Comparison of ENCODE assay signal across 23 cellular contexts in genomic region chr2:50749226-50749625, GRCh38.
"Had no signal": no experiment of that assay in that cellular context is flagged by ENCODE, and none has a peak within 500 bp of the region (broad histone marks: within the 10 kb centered on the region; RNA-seq: fewer than 3 reads in every experiment).

No MANE protein-coding gene starts in this region.

- H3K9me3 Mint-ChIP-seq: activated T-cell treated with anti-CD3 and anti-CD28 coated beads, Interleukin-2, amount 50 U/mL, for 24 hours had no signal

- H3K4me1 Mint-ChIP-seq: IgD-negative memory B cell, T-helper 17 cell, WTC11 had no signal

- H3K27me3 Mint-ChIP-seq: activated naive CD8-positive, alpha-beta T cell; activated T-cell treated with anti-CD3 and anti-CD28 coated beads, Interleukin-2, amount 50 U/mL, for 24 hours; IgD-negative memory B cell; T-helper 17 cell had no signal

- H3K4me3 Mint-ChIP-seq: activated CD8-positive, alpha-beta T cell treated with anti-CD3 and anti-CD28 coated beads, Interleukin-2, amount 10 ng/mL, durations not matched to agents 7 days and 5 days; activated naive CD8-positive, alpha-beta T cell; activated T-cell treated with anti-CD3 and anti-CD28 coated beads, Interleukin-2, amount 50 U/mL, for 24 hours; activated T-helper 1 cell treated with anti-CD3 and anti-CD28 coated beads, Interleukin-12 subunit alpha, Interleukin-12 subunit beta, Interleukin-2, Interleukin-4 antibody, amounts not matched to agents 30 ng/mL and 10 ng/mL and 1 ng/mL, durations not matched to agents 14 hours and 24 hours and 36 hours; IgD-negative memory B cell; T-helper 17 cell; WTC11 had no signal

- H3K36me3 Mint-ChIP-seq: activated naive CD8-positive, alpha-beta T cell; IgD-negative memory B cell; WTC11 had no signal

- H3K27ac Mint-ChIP-seq: activated CD8-positive, alpha-beta T cell treated with anti-CD3 and anti-CD28 coated beads, Interleukin-2, amount 10 ng/mL, durations not matched to agents 7 days and 5 days; activated naive CD8-positive, alpha-beta T cell; activated T-cell treated with anti-CD3 and anti-CD28 coated beads, Interleukin-2, amount 50 U/mL, for 24 hours; activated T-helper 1 cell treated with anti-CD3 and anti-CD28 coated beads, Interleukin-12 subunit alpha, Interleukin-12 subunit beta, Interleukin-2, Interleukin-4 antibody, amounts not matched to agents 30 ng/mL and 10 ng/mL and 1 ng/mL, durations not matched to agents 14 hours and 24 hours and 36 hours; IgD-negative memory B cell; T-helper 17 cell; WTC11 had no signal

- DNase-seq: activated CD4-positive, alpha-beta T cell treated with anti-CD3 and anti-CD28 coated beads for 48 hours; activated CD4-positive, alpha-beta T cell treated with anti-CD3 and anti-CD28 coated beads, Interleukin-2, amount 50 U/mL, for 4 hours; activated CD4-positive, CD25-positive, alpha-beta regulatory T cell treated with anti-CD3 and anti-CD28 coated beads, Interleukin-2, amount 50 U/mL, for 72 hours; activated CD8-positive, alpha-beta T cell treated with anti-CD3 and anti-CD28 coated beads, Interleukin-2, amount 10 ng/mL, durations not matched to agents 7 days and 5 days; activated effector memory CD4-positive, alpha-beta T cell treated with Interleukin-2 at 50 U/mL for 16 hours; activated naive CD4-positive, alpha-beta T cell; activated T-cell treated with anti-CD3 and anti-CD28 coated beads, Interleukin-2, amount 50 U/mL, for 24 hours; KG1; NCI-H1048; NCI-H1417; NCI-H2029 treated with DMSO at 0.1 percent for 48 hours; NCI-H345; NCI-H510A treated with DMSO at 0.1 percent for 48 hours; NCI-H69; NK-92 treated with Interleukin-12 subunit alpha and Interleukin-12 subunit beta, amount 100 ng/mL, for 24 hours; PC-3; SHP77 treated with DMSO at 0.1 percent for 48 hours; T-helper 17 cell; T-helper 9 cell had no signal
